8 cellular contexts compared by ENCODE assay signal in the genomic region with DNA sequence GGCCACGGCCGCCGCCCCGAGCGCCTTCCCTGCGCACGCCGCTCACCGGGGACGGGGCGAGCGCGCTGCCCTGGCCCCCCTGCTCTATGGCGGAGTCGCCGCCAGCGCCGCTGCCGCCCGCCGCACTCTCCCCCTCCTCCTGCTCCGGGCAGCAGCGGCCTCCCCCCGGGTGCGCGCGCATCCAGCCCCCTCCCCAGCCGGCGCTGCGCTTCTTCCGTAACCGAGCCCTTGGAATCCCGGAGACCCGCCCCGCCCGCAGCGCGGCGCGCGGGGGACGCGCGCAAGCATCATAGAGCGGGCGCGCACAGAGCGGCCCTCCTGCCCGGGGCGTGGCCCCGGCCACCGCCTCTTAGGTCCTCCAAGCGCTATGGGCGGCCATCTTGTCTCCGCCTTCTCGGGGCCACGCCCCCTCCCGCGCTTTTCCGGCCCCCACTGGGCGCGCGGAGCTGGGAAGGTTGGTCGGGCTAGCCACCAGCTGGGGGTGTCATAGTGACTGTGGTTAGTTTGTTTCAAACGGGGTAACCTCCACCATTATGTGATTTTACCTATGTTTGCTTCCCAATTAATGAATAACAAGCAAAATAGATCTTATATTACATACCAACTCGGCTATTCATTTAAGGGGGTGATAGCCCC. TPM values are rescaled to one million over a fixed set of nuclear protein-coding genes. Genes with fewer than 3 reads are reported as not detected.
DNase-seq lines count a peak whose midpoint lies in the region; ATAC-seq and TF ChIP-seq lines count a peak whose summit lies in the region.

A gene with protein sequence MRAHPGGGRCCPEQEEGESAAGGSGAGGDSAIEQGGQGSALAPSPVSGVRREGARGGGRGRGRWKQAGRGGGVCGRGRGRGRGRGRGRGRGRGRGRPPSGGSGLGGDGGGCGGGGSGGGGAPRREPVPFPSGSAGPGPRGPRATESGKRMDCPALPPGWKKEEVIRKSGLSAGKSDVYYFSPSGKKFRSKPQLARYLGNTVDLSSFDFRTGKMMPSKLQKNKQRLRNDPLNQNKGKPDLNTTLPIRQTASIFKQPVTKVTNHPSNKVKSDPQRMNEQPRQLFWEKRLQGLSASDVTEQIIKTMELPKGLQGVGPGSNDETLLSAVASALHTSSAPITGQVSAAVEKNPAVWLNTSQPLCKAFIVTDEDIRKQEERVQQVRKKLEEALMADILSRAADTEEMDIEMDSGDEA (minus strand): TSS at position 291 of the 636 bp plus-strand sequence. CDS start 110 bp downstream, at position 181.

- no TSS peak for BruUV-seq in PC-9 (replicated peaks; lab: Mats Ljungman, UMichigan)

- H3K79me2 ChIP-seq in PC-9 (ENCODE audit: low read depth) = peaks cover 44% of the 10 kb centered on the region

- peak within 1 kb of the TSS; percentile 75 for H3K9ac ChIP-seq in mucosa of stomach (ENCODE audit: low read length)

- H3K4me3 Mint-ChIP-seq in activated T-cell treated with anti-CD3 and anti-CD28 coated beads, Interleukin-2, amount 50 U/mL, for 24 hours = peak within 1 kb of the TSS; percentile 91

- intact Hi-C loops in PC-9 (cut with micrococcal nuclease; ENCODE audit: unreplicated experiment) = loop anchor here (2.0 kb wide), 1 partner anchor 132 kb away; a partner anchor contains a TSS

- peaks cover 38% of the 10 kb centered on the region for H4K20me1 ChIP-seq in PC-9 (ENCODE audit: insufficient read depth)

- CTCF ChIA-PET in PC-9 (lab: Charles Lee) = interaction anchor here (0.6 kb wide), 1 partner anchor 45 kb away, joined by 5 read pairs; a partner anchor contains a TSS

- H3F3A ChIP-seq in PC-9 (ENCODE audit: insufficient read depth, low read depth) = peaks cover 8% of the 10 kb centered on the region; the same call in 1 of the 2 replicates

- ATAC-seq in GM21619 (IDR thresholded peaks at IDR 0.05; ENCODE audit: unreplicated experiment) = peak; percentile 88

- no peaks in the 10 kb centered on the region for H3K9me3 ChIP-seq in PC-9 (ENCODE audit: insufficient read depth, low read depth)
- no peaks in the 10 kb centered on the region for H3K9me3 ChIP-seq in mucosa of stomach (ENCODE audit: control insufficient read depth, low read length)

- no peaks in the 10 kb centered on the region for H3K9me2 ChIP-seq in PC-9 (ENCODE audit: insufficient read depth)

- POLR2A ChIA-PET in PC-9 (lab: Charles Lee; ENCODE audit: unreplicated experiment) = interaction anchor here (0.6 to 0.7 kb wide), 2 partner anchors 71 to 202 kb away, joined by 3 to 6 read pairs; no protein-coding TSS in a partner anchor

- peak within 1 kb of the TSS; percentile 89 for H3K4me2 ChIP-seq in PC-9

- H3K27ac Mint-ChIP-seq in activated T-cell treated with anti-CD3 and anti-CD28 coated beads, Interleukin-2, amount 50 U/mL, for 24 hours = peak within 1 kb of the TSS; percentile 98

- peak; percentile 100 for DNase-seq in DMS53 (lab: John Stamatoyannopoulos, UW)
- DNase-seq in Jurkat, Clone E6-1 (ENCODE audit: low read depth, low spot score) = peak; percentile 90
- peak; percentile 83 to 89 for DNase-seq in PC-9
- peak; percentile 97 for DNase-seq in activated T-cell treated with anti-CD3 and anti-CD28 coated beads, Interleukin-2, amount 50 U/mL, for 24 hours
- peak; percentile 97 to 98 for DNase-seq in erythroblast (lab: John Stamatoyannopoulos, UW)
- DNase-seq in stimulated activated CD8-positive, alpha-beta memory T cell treated with anti-CD3 and anti-CD28 coated beads, Interleukin-7, amount 100 ng/mL, for 1 hour (ENCODE audit: low read depth in 2 of 2) = peak; percentile 90 to 92

- H3K27me3 ChIP-seq in PC-9 (ENCODE audit: insufficient read depth, low read depth) (no peaks in the 10 kb centered on the region), mucosa of stomach (ENCODE audit: control insufficient read depth, insufficient read depth, low read length) (no peaks in the 10 kb centered on the region)

- H3K27ac ChIP-seq in PC-9 = peak within 1 kb of the TSS; percentile 87

- TF ChIP-seq CTCF in PC-9 (conservative IDR thresholded peaks at IDR 0.05) = no peak

- H3K36me3 Mint-ChIP-seq in activated T-cell treated with anti-CD3 and anti-CD28 coated beads, Interleukin-2, amount 50 U/mL, for 24 hours (ENCODE audit: low read depth) = peaks cover 36% of the 10 kb centered on the region

- peak within 1 kb of the TSS; percentile 93 for H2AFZ ChIP-seq in PC-9

- peak within 1 kb of the TSS; percentile 59 for H3K4me3 ChIP-seq in Jurkat, Clone E6-1 (ENCODE audit: low read length)
- H3K4me3 ChIP-seq in PC-9 = peak within 1 kb of the TSS; percentile 56
- H3K4me3 ChIP-seq in mucosa of stomach (ENCODE audit: low read length) = peak within 1 kb of the TSS; percentile 43

- H3K4me1 Mint-ChIP-seq in activated T-cell treated with anti-CD3 and anti-CD28 coated beads, Interleukin-2, amount 50 U/mL, for 24 hours (ENCODE audit: low read depth) = peaks cover 50% of the 10 kb centered on the region

- H3K27me3 Mint-ChIP-seq in activated T-cell treated with anti-CD3 and anti-CD28 coated beads, Interleukin-2, amount 50 U/mL, for 24 hours = no peaks in the 10 kb centered on the region

- TF ChIP-seq POLR2A in erythroblast (IDR thresholded peaks at IDR 0.05; ENCODE audit: low read length) = peak; percentile 63

- no peaks in the 10 kb centered on the region for H3K9me3 Mint-ChIP-seq in activated T-cell treated with anti-CD3 and anti-CD28 coated beads, Interleukin-2, amount 50 U/mL, for 24 hours

- H3K36me3 ChIP-seq in PC-9 (ENCODE audit: low read depth) (0 out of 2 replicates have a peak, but pooled peaks cover 9% of the 10 kb centered on the region), mucosa of stomach (ENCODE audit: control insufficient read depth, insufficient read depth, low read length) (no peaks in the 10 kb centered on the region)

- H3K4me1 ChIP-seq in PC-9 (replicated peaks; ENCODE audit: insufficient read depth) (peaks cover 32% of the 10 kb centered on the region), mucosa of stomach (ENCODE audit: control insufficient read depth, insufficient read depth, low read length) (peaks cover 19% of the 10 kb centered on the region)

RNA-seq across cellular contexts. Expression of the gene that starts here (rescaled TPM):
- 154 TPM for polyA plus RNA-seq in Jurkat, Clone E6-1 (2012; ENCODE audit: insufficient read depth, insufficient read length)
- 72.0 and 80.9 TPM in 2 replicates for total RNA-seq in PC-9 (2021)

Comparison
In these comparisons a context has a peak if more than half of its experiments do, and no peak if none do; other contexts are left out.
1. Peak in every context shown above with its lines: DNase-seq, ATAC-seq, H3K4me3 ChIP-seq and H3K27ac ChIP-seq.